9 cellular contexts compared by ENCODE assay signal in the genomic region with DNA sequence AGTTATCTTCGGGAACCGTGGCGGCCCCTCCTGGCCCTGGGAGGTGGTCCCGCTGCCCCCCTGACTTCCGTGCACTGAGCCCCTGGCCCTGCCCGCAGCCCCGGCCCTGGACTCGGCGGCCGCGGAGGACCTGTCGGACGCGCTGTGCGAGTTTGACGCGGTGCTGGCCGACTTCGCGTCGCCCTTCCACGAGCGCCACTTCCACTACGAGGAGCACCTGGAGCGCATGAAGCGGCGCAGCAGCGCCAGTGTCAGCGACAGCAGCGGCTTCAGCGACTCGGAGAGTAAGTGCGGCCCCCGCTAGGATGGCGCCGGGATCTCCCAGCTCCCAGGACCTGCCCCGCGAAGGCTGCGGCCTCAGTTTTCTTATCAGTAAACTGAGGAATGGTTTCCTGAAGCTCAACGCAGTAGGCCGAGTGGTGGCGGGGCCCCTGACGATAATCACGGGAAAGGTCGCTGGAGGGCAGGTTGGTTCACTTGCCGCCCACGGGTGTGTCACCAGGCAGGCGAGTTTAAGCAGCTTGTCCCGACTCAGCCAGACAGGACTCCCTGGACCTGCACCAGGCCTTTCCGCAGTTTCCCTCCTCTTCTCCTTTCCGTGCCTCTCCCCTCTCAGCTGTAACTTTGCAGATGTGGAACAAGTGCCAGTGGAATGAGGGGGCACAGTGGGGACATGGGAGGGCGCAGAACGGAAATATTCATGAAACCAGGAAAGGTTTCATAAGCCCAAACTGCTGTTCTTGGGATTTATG. TPM values are rescaled to one million over a fixed set of nuclear protein-coding genes. Genes with fewer than 3 reads are reported as not detected.
DNase-seq lines count a peak whose midpoint lies in the region; ATAC-seq, FAIRE-seq and TF ChIP-seq lines count a peak whose summit lies in the region.
"Had no signal": no experiment of that assay in that cellular context is flagged by ENCODE, and none has a peak within 500 bp of the region (broad histone marks: within the 10 kb centered on the region; RNA-seq: fewer than 3 reads in every experiment).

No MANE protein-coding gene starts in this region.

- peak overlapping the region; percentile 86 for H2AFZ ChIP-seq in Loucy (ENCODE audit: low read length)

- ATAC-seq in A549: no peak
- ATAC-seq in GM19438 (IDR thresholded peaks at IDR 0.05; ENCODE audit: low read depth, unreplicated experiment): peak; percentile 29
- ATAC-seq in activated T-cell treated with anti-CD3 and anti-CD28 coated beads, Interleukin-2, amount 50 U/mL, for 72 hours (replicated peaks in 1 of 2): peak in 1 of 2 donors; percentile 14
- no peak for ATAC-seq in GM21717 (IDR thresholded peaks at IDR 0.05; ENCODE audit: unreplicated experiment)

- no peak for TF ChIP-seq EP300 in A549 (IDR thresholded peaks at IDR 0.05)

- TF ChIP-seq POLR2A in A549 (IDR thresholded peaks at IDR 0.05; ENCODE audit: low read length) (no peak), thyroid gland (IDR thresholded peaks at IDR 0.05) (no peak)

- H3K4me2 ChIP-seq in A549 (peak overlapping the region; percentile 98), Loucy (ENCODE audit: low read depth, low read length, poor library complexity, severe bottlenecking) (peak overlapping the region; percentile 84)

- H3K27ac Mint-ChIP-seq in activated T-cell treated with anti-CD3 and anti-CD28 coated beads, Interleukin-2, amount 50 U/mL, for 72 hours: peak overlapping the region; percentile 83
- no peak overlapping the region for H3K27ac Mint-ChIP-seq in nephron progenitor cell

- no peaks in the 10 kb centered on the region for H3K4me1 ChIP-seq in A549
- H3K4me1 ChIP-seq in Loucy (ENCODE audit: insufficient read depth, low read length, poor library complexity, severe bottlenecking): peaks cover 35% of the 10 kb centered on the region
- peaks cover 6% of the 10 kb centered on the region in 2 donors for H3K4me1 ChIP-seq in thyroid gland

- POLR2A ChIA-PET in A549 (lab: Yijun Ruan, JAX): no interaction called here

- DNase-seq in A549 (ENCODE audit: low read depth in 1 of 2, low spot score in 1 of 2) (no peak), fibroblast of pulmonary artery (ENCODE audit: low read depth) (no peak), nephron progenitor cell (peak; percentile 38), thyroid gland (peak; percentile 21 to 23)
- DNase-seq in activated T-cell treated with anti-CD3 and anti-CD28 coated beads, Interleukin-2, amount 50 U/mL, for 72 hours: peak; percentile 63 to 69

- peak overlapping the region; percentile 93 for H3K4me3 Mint-ChIP-seq in activated T-cell treated with anti-CD3 and anti-CD28 coated beads, Interleukin-2, amount 50 U/mL, for 72 hours
- peak overlapping the region; percentile 74 for H3K4me3 Mint-ChIP-seq in nephron progenitor cell

- H3K36me3 Mint-ChIP-seq in activated T-cell treated with anti-CD3 and anti-CD28 coated beads, Interleukin-2, amount 50 U/mL, for 72 hours (ENCODE audit: insufficient read depth in 2 of 2): peaks cover 8 to 12% of the 10 kb centered on the region in 2 donors
- no peaks in the 10 kb centered on the region for H3K36me3 Mint-ChIP-seq in nephron progenitor cell (ENCODE audit: low read depth)

- peak overlapping the region; percentile 62 for H3K9ac ChIP-seq in Loucy (ENCODE audit: low read depth, low read length, poor library complexity, severe bottlenecking)

- no peak for TF ChIP-seq RAD21 in A549 (conservative IDR thresholded peaks at IDR 0.05 in 1 of 2, IDR thresholded peaks at IDR 0.05 in 1 of 2)

- no peaks in the 10 kb centered on the region for H3K9me3 Mint-ChIP-seq in activated T-cell treated with anti-CD3 and anti-CD28 coated beads, Interleukin-2, amount 50 U/mL, for 72 hours
- peaks cover 10% of the 10 kb centered on the region for H3K9me3 Mint-ChIP-seq in nephron progenitor cell

- peaks cover 20% of the 10 kb centered on the region for H3K27me3 Mint-ChIP-seq in activated T-cell treated with anti-CD3 and anti-CD28 coated beads, Interleukin-2, amount 50 U/mL, for 72 hours (ENCODE audit: low read depth)
- peaks cover 93% of the 10 kb centered on the region for H3K27me3 Mint-ChIP-seq in nephron progenitor cell (ENCODE audit: low read depth, poor library complexity)

- H3K36me3 ChIP-seq in Loucy (ENCODE audit: insufficient read depth, low read length) (no peaks in the 10 kb centered on the region), thyroid gland (no peaks in the 10 kb centered on the region)

- no peaks in the 10 kb centered on the region for H3K9me2 ChIP-seq in Loucy (replicated peaks; ENCODE audit: low read depth, low read length)

- no peaks in the 10 kb centered on the region; the same call in 1 of the 2 replicates for H3F3A ChIP-seq in Loucy (ENCODE audit: low read depth)

- H3K27ac ChIP-seq in A549 (no peak overlapping the region), thyroid gland (peak overlapping the region; percentile 12 to 39 (median 36))

- H3K79me2 ChIP-seq in Loucy (ENCODE audit: insufficient read depth, low read length): no peaks in the 10 kb centered on the region

- WGBS in A549 (ENCODE audit: missing lambda C conversion rate): 89% methylated on average over 34 of the region's 53 CpGs
- WGBS in thyroid gland, 2 donors: 10 to 14% methylated on average over 16 to 31 of the region's 53 CpGs

- peak overlapping the region; percentile 62; the same call in 1 of the 3 replicates for H3K4me3 ChIP-seq in A549
- H3K4me3 ChIP-seq in Loucy (ENCODE audit: low read length, poor library complexity, severe bottlenecking): peak overlapping the region; percentile 70
- H3K4me3 ChIP-seq in fibroblast of pulmonary artery (replicated peaks; ENCODE audit: low read depth, low read length): peak overlapping the region; percentile 63
- H3K4me3 ChIP-seq in thyroid gland (replicated peaks in 1 of 3): peak overlapping the region in 2 of 3 donors; percentile 42 to 62

- peaks cover 9% of the 10 kb centered on the region for H3K27me3 ChIP-seq in Loucy (ENCODE audit: insufficient read depth, low read length, poor library complexity, severe bottlenecking)
- H3K27me3 ChIP-seq in thyroid gland: no peaks in the 10 kb centered on the region

- no peaks in the 10 kb centered on the region for H4K20me1 ChIP-seq in Loucy (ENCODE audit: insufficient read depth, low read length, poor library complexity, severe bottlenecking)

- peaks cover 62% of the 10 kb centered on the region for H3K4me1 Mint-ChIP-seq in activated T-cell treated with anti-CD3 and anti-CD28 coated beads, Interleukin-2, amount 50 U/mL, for 72 hours (ENCODE audit: low read depth)
- no peaks in the 10 kb centered on the region for H3K4me1 Mint-ChIP-seq in nephron progenitor cell

- H3K9me3 ChIP-seq in A549: no peaks in the 10 kb centered on the region
- H3K9me3 ChIP-seq in Loucy (ENCODE audit: insufficient read depth, low read depth, low read length): no peaks in the 10 kb centered on the region
- H3K9me3 ChIP-seq in thyroid gland: no peaks in the 10 kb centered on the region

- FAIRE-seq in A549 (lab: Jason Lieb, UNC): no peak
- FAIRE-seq: frontal cortex had no signal

- CTCF ChIA-PET in A549 (lab: Yijun Ruan, JAX): interaction anchor here (0.8 to 1.5 kb wide), 6 partner anchors 10 to 210 kb away, joined by 3 to 4 read pairs (median 3); no protein-coding TSS in a partner anchor

- no peak for TF ChIP-seq CTCF in A549 (IDR thresholded peaks at IDR 0.05)
- TF ChIP-seq CTCF in Loucy (conservative IDR thresholded peaks at IDR 0.05; ENCODE audit: low read length): no peak
- no peak for TF ChIP-seq CTCF in fibroblast of pulmonary artery (IDR thresholded peaks at IDR 0.05; ENCODE audit: low read length, missing control alignments)
- no peak for TF ChIP-seq CTCF in nephron progenitor cell (IDR thresholded peaks at IDR 0.05)
- TF ChIP-seq CTCF in thyroid gland (IDR thresholded peaks at IDR 0.05): no peak

- intact Hi-C loops in thyroid gland (cut with DNase I): no loop called here

TF ChIP-seq in A549, 52 proteins besides CTCF, POLR2A, EP300 and RAD21:
- TF ChIP-seq CEBPB (IDR thresholded peaks at IDR 0.05) (no peak), KDM1A (IDR thresholded peaks at IDR 0.05; ENCODE audit: low read depth) (no peak), ZSCAN20 (CRISPR knock-in tag; IDR thresholded peaks at IDR 0.05) (no peak), HMGXB4 (CRISPR knock-in tag; IDR thresholded peaks at IDR 0.05; ENCODE audit: borderline replicate concordance) (no peak), ZFP36 (IDR thresholded peaks at IDR 0.05; ENCODE audit: borderline replicate concordance, partially characterized antibody) (no peak)
- TF ChIP-seq, protein P1, sequence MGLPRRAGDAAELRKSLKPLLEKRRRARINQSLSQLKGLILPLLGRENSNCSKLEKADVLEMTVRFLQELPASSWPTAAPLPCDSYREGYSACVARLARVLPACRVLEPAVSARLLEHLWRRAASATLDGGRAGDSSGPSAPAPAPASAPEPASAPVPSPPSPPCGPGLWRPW (IDR thresholded peaks at IDR 0.05): no peak

RNA-seq across cellular contexts. Expression of gene RGCC, which starts 1.0 kb away (rescaled TPM):
- polyA plus RNA-seq in A549 (2011; rRNA removed) (1.3 and 2.2 TPM in 2 replicates), A549 (2017; fragmentation: RNase III; extraction: RNeasy Plus Mini Kit Qiagen cat#74134 plus additional on column Dnase treatment) (0.24 to 0.46 TPM (median 0.43 TPM) in 3 replicates)
- 0.73 and 0.75 TPM in 2 replicates for polyA plus RNA-seq in A549 (2012; cell fraction: cytosol; rRNA removed)
- 0.65 and 0.70 TPM in 2 replicates for polyA plus RNA-seq in A549 (2012; cell fraction: nucleus; rRNA removed)
- polyA minus RNA-seq in A549 (2011; rRNA and poly(A)+ RNA removed): 0.49 and 0.62 TPM in 2 replicates
- total RNA-seq in activated T-cell treated with anti-CD3 and anti-CD28 coated beads, Interleukin-2, amount 50 U/mL, for 72 hours: 100 to 1,000 TPM in 1 of 2 donors, 10 to 100 TPM in 1; 85.1 to 111 TPM
- 100 to 1,000 TPM in 3 of 4 donors, 10 to 100 TPM in 1; 84.8 to 162 (median 127) TPM for total RNA-seq in thyroid gland

Comparison
In these comparisons a context has a peak if more than half of its experiments do, and no peak if none do; other contexts are left out.
1. DNase-seq: peak in activated T-cell treated with anti-CD3 and anti-CD28 coated beads, Interleukin-2, amount 50 U/mL, for 72 hours (2 of 2), nephron progenitor cell (single experiment) and thyroid gland (2 of 2); none in A549 (0 of 2) and fibroblast of pulmonary artery (single experiment).
2. H3K27ac ChIP-seq: peak in thyroid gland (3 of 3); none in A549 (0 of 2).
3. Peak in every context shown above with its lines, with median percentiles within 50 percentile points of each other: H3K4me3 ChIP-seq.